ENCODE assay signal across 9 cellular contexts in genomic region chr7:150937848-150938561, GRCh38. TPM values are rescaled to one million over a fixed set of nuclear protein-coding genes. Genes with fewer than 3 reads are reported as not detected.
DNase-seq lines count a peak whose midpoint lies in the region; ATAC-seq and TF ChIP-seq lines count a peak whose summit lies in the region.
"Had no signal": no experiment of that assay in that cellular context is flagged by ENCODE, and none has a peak within 500 bp of the region (broad histone marks: within the 10 kb centered on the region; RNA-seq: fewer than 3 reads in every experiment).

No MANE protein-coding gene starts in this region.

- peaks cover 38% of the 10 kb centered on the region for H3K4me1 Mint-ChIP-seq in activated T-cell treated with anti-CD3 and anti-CD28 coated beads, Interleukin-2, amount 50 U/mL, for 72 hours (ENCODE audit: low read depth)
- peaks cover 5% of the 10 kb centered on the region for H3K4me1 Mint-ChIP-seq in neural progenitor cell

- no peak for TF ChIP-seq CTCF in neural progenitor cell (IDR thresholded peaks at IDR 0.05)

- H3K27ac Mint-ChIP-seq in activated T-cell treated with anti-CD3 and anti-CD28 coated beads, Interleukin-2, amount 50 U/mL, for 72 hours = no peak overlapping the region
- H3K27ac Mint-ChIP-seq in neural progenitor cell = no peak overlapping the region

- ATAC-seq in activated T-cell treated with anti-CD3 and anti-CD28 coated beads, Interleukin-2, amount 50 U/mL, for 72 hours (replicated peaks in 1 of 2) = peak; percentile 69 to 71
- no peak for ATAC-seq in HG03571 (IDR thresholded peaks at IDR 0.05; ENCODE audit: unreplicated experiment)
- ATAC-seq in HG03439 (IDR thresholded peaks at IDR 0.05; ENCODE audit: unreplicated experiment) = no peak
- ATAC-seq in HG03095 (IDR thresholded peaks at IDR 0.05; ENCODE audit: unreplicated experiment) = no peak

- H3K9me3 Mint-ChIP-seq in activated T-cell treated with anti-CD3 and anti-CD28 coated beads, Interleukin-2, amount 50 U/mL, for 72 hours = no peaks in the 10 kb centered on the region
- H3K9me3 Mint-ChIP-seq in neural progenitor cell = no peaks in the 10 kb centered on the region

- peaks cover 8% of the 10 kb centered on the region for H3K4me1 ChIP-seq in neural progenitor cell

- H3K79me2 ChIP-seq in neural progenitor cell (ENCODE audit: low read depth) = no peaks in the 10 kb centered on the region

- H3K36me3 ChIP-seq in neural progenitor cell = no peaks in the 10 kb centered on the region
- H3K36me3 ChIP-seq: esophagus squamous epithelium had no signal

- no peaks in the 10 kb centered on the region for H3K36me3 Mint-ChIP-seq in activated T-cell treated with anti-CD3 and anti-CD28 coated beads, Interleukin-2, amount 50 U/mL, for 72 hours (ENCODE audit: insufficient read depth in 2 of 2)
- no peaks in the 10 kb centered on the region for H3K36me3 Mint-ChIP-seq in neural progenitor cell

- H3K27me3 ChIP-seq in neural progenitor cell = no peaks in the 10 kb centered on the region

- no peak overlapping the region for H3K27ac ChIP-seq in neural progenitor cell
- H3K27ac ChIP-seq: esophagus squamous epithelium had no signal

- no peaks in the 10 kb centered on the region for H4K20me1 ChIP-seq in neural progenitor cell (ENCODE audit: low read depth)

- no peak overlapping the region for H3K9ac ChIP-seq in neural progenitor cell

- H3K27me3 Mint-ChIP-seq in activated T-cell treated with anti-CD3 and anti-CD28 coated beads, Interleukin-2, amount 50 U/mL, for 72 hours (ENCODE audit: low read depth) = no peaks in the 10 kb centered on the region
- no peaks in the 10 kb centered on the region for H3K27me3 Mint-ChIP-seq in neural progenitor cell (ENCODE audit: insufficient read depth, low read depth)

- peak overlapping the region; percentile 74 for H2AFZ ChIP-seq in neural progenitor cell (replicated peaks)

- DNase-seq in DMS 273 treated with DMSO at 0.1 percent for 48 hours (lab: John Stamatoyannopoulos, UW) = peak; percentile 11
- DNase-seq in NCI-H187 treated with DMSO at 0.1 percent for 48 hours (lab: John Stamatoyannopoulos, UW) = peak; percentile 57
- peak; percentile 8 to 26 for DNase-seq in activated T-cell treated with anti-CD3 and anti-CD28 coated beads, Interleukin-2, amount 50 U/mL, for 72 hours
- DNase-seq in neural progenitor cell (ENCODE audit: low spot score) = peak; percentile 61
- DNase-seq in NCI-H345 (lab: John Stamatoyannopoulos, UW) = no peak
- DNase-seq: esophagus squamous epithelium had no signal

- H3K4me2 ChIP-seq in neural progenitor cell = no peak overlapping the region

- peak overlapping the region; percentile 58 to 73 for H3K4me3 Mint-ChIP-seq in activated T-cell treated with anti-CD3 and anti-CD28 coated beads, Interleukin-2, amount 50 U/mL, for 72 hours
- no peak overlapping the region for H3K4me3 Mint-ChIP-seq in neural progenitor cell

- H3K9me3 ChIP-seq in neural progenitor cell (ENCODE audit: low read depth) = no peaks in the 10 kb centered on the region
- H3K9me3 ChIP-seq: esophagus squamous epithelium had no signal

- H3F3A ChIP-seq in neural progenitor cell (ENCODE audit: low read depth) = no peaks in the 10 kb centered on the region

- no peak overlapping the region for H3K4me3 ChIP-seq in neural progenitor cell
- H3K4me3 ChIP-seq: esophagus squamous epithelium had no signal

RNA-seq across cellular contexts. Expression of gene KCNH2, which starts 40.1 kb away (rescaled TPM):
- under 1 TPM; 0.72 to 0.77 TPM for total RNA-seq in activated T-cell treated with anti-CD3 and anti-CD28 coated beads, Interleukin-2, amount 50 U/mL, for 72 hours
- 2.6 and 11.1 TPM in 2 replicates for total RNA-seq in neural progenitor cell (ENCODE audit: low replicate concordance)

RNA-seq across cellular contexts. Expression of gene NOS3, which starts 52.8 kb away (rescaled TPM):
- total RNA-seq in activated T-cell treated with anti-CD3 and anti-CD28 coated beads, Interleukin-2, amount 50 U/mL, for 72 hours = 1 to 10 TPM; 6.8 to 8.1 TPM
- 1.3 and 11.0 TPM in 2 replicates for total RNA-seq in neural progenitor cell (ENCODE audit: low replicate concordance)

Comparison
In these comparisons a context has a peak if more than half of its experiments do, and no peak if none do; other contexts are left out.
1. ATAC-seq: peak in activated T-cell treated with anti-CD3 and anti-CD28 coated beads, Interleukin-2, amount 50 U/mL, for 72 hours (2 of 2); none in HG03571 (single experiment), HG03439 (single experiment) and HG03095 (single experiment).